Comparison of ENCODE assay signal across 13 cellular contexts in genomic region chr7:68484731-68485130, GRCh38.
DNase-seq lines count a peak whose midpoint lies in the region; ATAC-seq lines count a peak whose summit lies in the region.
"Had no signal": no experiment of that assay in that cellular context is flagged by ENCODE, and none has a peak within 500 bp of the region (broad histone marks: within the 10 kb centered on the region; RNA-seq: fewer than 3 reads in every experiment).

No MANE protein-coding gene starts in this region.

- intact Hi-C loops in head of caudate nucleus (cut with DNase I): no loop called here

- DNase-seq in Ammon's horn (ENCODE audit: low spot score) (peak; percentile 7), head of caudate nucleus (peak in 31 of 42 donors; percentile 7 to 76 (median 33)), putamen (ENCODE audit: low spot score) (peak; percentile 27), immature natural killer cell (no peak)
- DNase-seq: AML-193; Caco-2; Calu3; CD4-positive, alpha-beta T cell; CD8-positive, alpha-beta T cell; DMS79 treated with DMSO at 0.1 percent for 48 hours; GF-D8 had no signal

- ATAC-seq in HG03354 (IDR thresholded peaks at IDR 0.05; ENCODE audit: poor library complexity, severe bottlenecking, unreplicated experiment): no peak
- ATAC-seq: A549; CD8-positive, alpha-beta T cell had no signal

- H3K9me3 Mint-ChIP-seq in immature natural killer cell: peaks cover 0 to 41% (median 5%) of the 10 kb centered on the region in 6 donors

- H3K27me3 Mint-ChIP-seq in immature natural killer cell (ENCODE audit: low read depth in 3 of 3): peaks cover 0 to 8% (median 0%) of the 10 kb centered on the region in 3 donors
- H3K27me3 Mint-ChIP-seq: CD4-positive, alpha-beta T cell had no signal

- H3K4me1 Mint-ChIP-seq in immature natural killer cell: no peaks in the 10 kb centered on the region

- H3K36me3 Mint-ChIP-seq in immature natural killer cell: no peaks in the 10 kb centered on the region
- H3K36me3 Mint-ChIP-seq: CD8-positive, alpha-beta T cell had no signal

- H3K27ac Mint-ChIP-seq in immature natural killer cell: no peak overlapping the region
- H3K27ac Mint-ChIP-seq: CD4-positive, alpha-beta T cell; CD8-positive, alpha-beta T cell had no signal

- H3K4me3 Mint-ChIP-seq in immature natural killer cell: no peak overlapping the region
- H3K4me3 Mint-ChIP-seq: CD4-positive, alpha-beta T cell; CD8-positive, alpha-beta T cell had no signal

Comparison
In these comparisons a context has a peak if more than half of its experiments do, and no peak if none do; other contexts are left out.
1. DNase-seq: peak in Ammon's horn (single experiment), head of caudate nucleus (31 of 42) and putamen (single experiment); none in immature natural killer cell (0 of 3).